Comparison of ENCODE assay signal across 1 cellular context in the genomic region with DNA sequence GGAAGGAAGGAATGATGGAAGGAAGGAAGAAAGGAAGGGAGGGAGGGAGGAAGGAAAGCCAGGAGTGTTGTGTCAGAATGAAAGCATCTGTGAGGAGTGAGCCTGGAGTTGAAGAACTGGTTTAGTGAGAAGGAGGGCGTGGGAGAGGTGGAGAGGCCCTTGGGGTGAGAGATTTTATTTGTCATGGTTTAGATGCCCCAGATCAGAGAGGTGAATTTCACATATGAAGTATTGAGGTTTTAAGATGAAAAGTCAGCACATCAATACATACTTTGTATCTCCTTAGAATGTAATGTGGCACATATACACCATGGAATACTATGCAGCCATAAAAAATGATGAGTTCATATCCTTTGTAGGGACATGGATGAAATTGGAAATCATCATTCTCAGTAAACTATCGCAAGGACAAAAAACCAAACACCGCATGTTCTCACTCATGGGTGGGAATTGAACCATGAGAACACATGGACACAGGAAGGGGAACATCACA.
A peak's percentile ranks its signal among the peaks of the same experiment; 100 is the strongest.
TF ChIP-seq lines count a peak whose summit lies in the region.

No MANE protein-coding gene starts in this region.

TF ChIP-seq in HCT116, 20 proteins besides CTCF, POLR2A, EP300 and RAD21:
- TF ChIP-seq EGR1 (IDR thresholded peaks at IDR 0.05; ENCODE audit: low read depth) (peak; percentile 36; the same call in 1 of the 2 replicates), SP1 (IDR thresholded peaks at IDR 0.05; ENCODE audit: low read depth) (peak; percentile 71)
